20 cellular contexts compared by ENCODE assay signal in the genomic region with DNA sequence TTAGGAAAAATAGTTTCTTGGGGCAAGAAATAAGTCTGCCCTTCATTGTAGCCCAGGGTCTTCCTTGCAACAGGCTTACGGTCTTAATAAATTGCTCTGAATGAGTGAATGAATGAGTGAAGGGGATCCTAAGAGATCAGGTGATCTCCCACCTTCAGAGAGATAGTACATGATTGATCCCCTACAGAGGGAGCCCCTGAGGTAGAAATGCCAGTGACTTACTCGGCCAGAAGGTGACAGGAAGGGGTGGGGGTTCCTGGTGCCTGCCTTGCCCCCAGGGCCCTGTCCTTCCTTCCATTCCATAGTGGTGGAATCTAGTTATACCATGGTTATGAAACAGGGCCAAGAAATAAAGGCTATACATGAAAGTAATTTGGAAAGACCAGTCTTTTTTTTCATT.
A peak's percentile ranks its signal among the peaks of the same experiment; 100 is the strongest.
DNase-seq lines count a peak whose midpoint lies in the region; ATAC-seq and TF ChIP-seq lines count a peak whose summit lies in the region.
"Had no signal": no experiment of that assay in that cellular context is flagged by ENCODE, and none has a peak within 500 bp of the region (broad histone marks: within the 10 kb centered on the region; RNA-seq: fewer than 3 reads in every experiment).

No MANE protein-coding gene starts in this region.

- ATAC-seq in GM23338 (peak; percentile 71), WTC11 (peak; percentile 69), omental fat pad (ENCODE audit: low FRiP score) (no peak), GM21367 (IDR thresholded peaks at IDR 0.05; ENCODE audit: unreplicated experiment) (no peak)
- ATAC-seq: CD8-positive, alpha-beta T cell; Panc1 had no signal

- 72% methylated on average over 2 of the region's 2 CpGs for WGBS in hepatocyte (ENCODE audit: low lambda C conversion rate, missing lambda C conversion rate)

- H3K27me3 ChIP-seq in GM23338 (ENCODE audit: insufficient read depth) (no peaks in the 10 kb centered on the region), hepatocyte (no peaks in the 10 kb centered on the region)

- H3K27me3 Mint-ChIP-seq in GM23338 (ENCODE audit: insufficient read depth, low read depth, poor library complexity) (peaks cover 3% of the 10 kb centered on the region), WTC11 (ENCODE audit: low read depth) (no peaks in the 10 kb centered on the region)

- H3K4me2 ChIP-seq in GM23338 (no peak overlapping the region), hepatocyte (no peak overlapping the region)
- H3K4me2 ChIP-seq: KMS-11, SK-N-SH had no signal

- no peaks in the 10 kb centered on the region for H3K36me3 Mint-ChIP-seq in GM23338 (ENCODE audit: low read depth)
- H3K36me3 Mint-ChIP-seq in WTC11: no peaks in the 10 kb centered on the region
- H3K36me3 Mint-ChIP-seq: CD8-positive, alpha-beta T cell had no signal

- H3F3A ChIP-seq in GM23338 (replicated peaks; ENCODE audit: low read depth): no peaks in the 10 kb centered on the region

- no peak overlapping the region for H3K4me3 Mint-ChIP-seq in GM23338
- H3K4me3 Mint-ChIP-seq in WTC11: no peak overlapping the region
- H3K4me3 Mint-ChIP-seq: CD8-positive, alpha-beta T cell had no signal

- H3K79me2 ChIP-seq in GM23338 (replicated peaks; ENCODE audit: insufficient read depth) (no peaks in the 10 kb centered on the region), hepatocyte (no peaks in the 10 kb centered on the region)

- H2AFZ ChIP-seq in GM23338 (no peak overlapping the region), hepatocyte (no peak overlapping the region)

- H3K27ac ChIP-seq in GM23338 (ENCODE audit: low read depth) (no peak overlapping the region), hepatocyte (peak overlapping the region; percentile 10)
- H3K27ac ChIP-seq: C4-2B, KMS-11 had no signal

- DNase-seq in GM23338 (ENCODE audit: low spot score): peak; percentile 51
- DNase-seq in WTC11 (ENCODE audit: low spot score): no peak
- no peak for DNase-seq in hepatocyte (ENCODE audit: low spot score)
- peak; percentile 19 for DNase-seq in ureter (ENCODE audit: low spot score)
- DNase-seq in omental fat pad (ENCODE audit: low spot score): no peak
- no peak for DNase-seq in SK-N-DZ (ENCODE audit: low spot score)
- DNase-seq: AML-193; Caco-2; CD8-positive, alpha-beta T cell; MM.1S; NCI-H2029 treated with DMSO at 0.1 percent for 48 hours; NCI-H2227 treated with DMSO at 0.1 percent for 48 hours; NCI-H526 treated with DMSO at 0.1 percent for 48 hours; SIG-M5; SK-N-SH; SW 1271 had no signal

- no peaks in the 10 kb centered on the region for H3K9me3 Mint-ChIP-seq in GM23338
- H3K9me3 Mint-ChIP-seq in WTC11: no peaks in the 10 kb centered on the region
- H3K9me3 Mint-ChIP-seq: CD8-positive, alpha-beta T cell had no signal

- H3K36me3 ChIP-seq in GM23338 (ENCODE audit: insufficient read depth): no peaks in the 10 kb centered on the region
- H3K36me3 ChIP-seq in hepatocyte (replicated peaks; ENCODE audit: insufficient read depth, low read depth): no peaks in the 10 kb centered on the region

- H3K4me1 Mint-ChIP-seq in GM23338 (peaks cover 11% of the 10 kb centered on the region; the same call in 2 of the 3 replicates), WTC11 (peaks cover 13% of the 10 kb centered on the region)

- CTCF ChIA-PET in WTC11 (lab: Charles Lee): interaction anchor here (0.6 kb wide), 1 partner anchor 442 kb away, joined by 6 read pairs; no protein-coding TSS in a partner anchor

- H3K9me3 ChIP-seq in hepatocyte (ENCODE audit: low read depth): no peaks in the 10 kb centered on the region
- H3K9me3 ChIP-seq: Caco-2, SK-N-SH had no signal

- H4K20me1 ChIP-seq in GM23338 (replicated peaks; ENCODE audit: insufficient read depth): no peaks in the 10 kb centered on the region
- no peaks in the 10 kb centered on the region for H4K20me1 ChIP-seq in hepatocyte (ENCODE audit: insufficient read depth, poor library complexity, severe bottlenecking)

- no peak overlapping the region for H3K27ac Mint-ChIP-seq in GM23338
- H3K27ac Mint-ChIP-seq in WTC11: no peak overlapping the region
- H3K27ac Mint-ChIP-seq: CD8-positive, alpha-beta T cell had no signal

- H3K4me3 ChIP-seq in GM23338 (no peak overlapping the region), hepatocyte (no peak overlapping the region)

- H3K9me2 ChIP-seq in GM23338 (ENCODE audit: insufficient read depth) (0 out of 2 replicates have a peak, but pooled peaks cover 4% of the 10 kb centered on the region), hepatocyte (replicated peaks; ENCODE audit: insufficient read depth) (no peaks in the 10 kb centered on the region)
- H3K9me2 ChIP-seq: SK-N-SH had no signal

- 0 out of 2 replicates have a peak, but pooled peaks cover 4% of the 10 kb centered on the region for H3K4me1 ChIP-seq in GM23338 (ENCODE audit: insufficient read depth)
- peaks cover 23% of the 10 kb centered on the region for H3K4me1 ChIP-seq in hepatocyte (ENCODE audit: insufficient read depth)

- POLR2A ChIA-PET in WTC11 (lab: Charles Lee): no interaction called here

- TF ChIP-seq CTCF in GM23338 (conservative IDR thresholded peaks at IDR 0.05; ENCODE audit: low read depth in 2 of 2) (peak; percentile 32 to 48), WTC11 (IDR thresholded peaks at IDR 0.05) (no peak), hepatocyte (IDR thresholded peaks at IDR 0.05; ENCODE audit: poor library complexity) (no peak), omental fat pad (IDR thresholded peaks at IDR 0.05) (no peak)

TF ChIP-seq in GM23338, 12 proteins besides CTCF, POLR2A, EP300 and RAD21:
- no peak for TF ChIP-seq CREB1 (CRISPR knock-in tag; IDR thresholded peaks at IDR 0.05; ENCODE audit: low read depth)
- no peak for TF ChIP-seq EZH2 (IDR thresholded peaks at IDR 0.05; ENCODE audit: low read depth, unreplicated experiment)
- TF ChIP-seq NANOG (IDR thresholded peaks at IDR 0.05; ENCODE audit: borderline replicate concordance): no peak
- no peak for TF ChIP-seq ZNF114 (CRISPR knock-in tag; IDR thresholded peaks at IDR 0.05)
- TF ChIP-seq, protein P1, sequence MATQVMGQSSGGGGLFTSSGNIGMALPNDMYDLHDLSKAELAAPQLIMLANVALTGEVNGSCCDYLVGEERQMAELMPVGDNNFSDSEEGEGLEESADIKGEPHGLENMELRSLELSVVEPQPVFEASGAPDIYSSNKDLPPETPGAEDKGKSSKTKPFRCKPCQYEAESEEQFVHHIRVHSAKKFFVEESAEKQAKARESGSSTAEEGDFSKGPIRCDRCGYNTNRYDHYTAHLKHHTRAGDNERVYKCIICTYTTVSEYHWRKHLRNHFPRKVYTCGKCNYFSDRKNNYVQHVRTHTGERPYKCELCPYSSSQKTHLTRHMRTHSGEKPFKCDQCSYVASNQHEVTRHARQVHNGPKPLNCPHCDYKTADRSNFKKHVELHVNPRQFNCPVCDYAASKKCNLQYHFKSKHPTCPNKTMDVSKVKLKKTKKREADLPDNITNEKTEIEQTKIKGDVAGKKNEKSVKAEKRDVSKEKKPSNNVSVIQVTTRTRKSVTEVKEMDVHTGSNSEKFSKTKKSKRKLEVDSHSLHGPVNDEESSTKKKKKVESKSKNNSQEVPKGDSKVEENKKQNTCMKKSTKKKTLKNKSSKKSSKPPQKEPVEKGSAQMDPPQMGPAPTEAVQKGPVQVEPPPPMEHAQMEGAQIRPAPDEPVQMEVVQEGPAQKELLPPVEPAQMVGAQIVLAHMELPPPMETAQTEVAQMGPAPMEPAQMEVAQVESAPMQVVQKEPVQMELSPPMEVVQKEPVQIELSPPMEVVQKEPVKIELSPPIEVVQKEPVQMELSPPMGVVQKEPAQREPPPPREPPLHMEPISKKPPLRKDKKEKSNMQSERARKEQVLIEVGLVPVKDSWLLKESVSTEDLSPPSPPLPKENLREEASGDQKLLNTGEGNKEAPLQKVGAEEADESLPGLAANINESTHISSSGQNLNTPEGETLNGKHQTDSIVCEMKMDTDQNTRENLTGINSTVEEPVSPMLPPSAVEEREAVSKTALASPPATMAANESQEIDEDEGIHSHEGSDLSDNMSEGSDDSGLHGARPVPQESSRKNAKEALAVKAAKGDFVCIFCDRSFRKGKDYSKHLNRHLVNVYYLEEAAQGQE (IDR thresholded peaks at IDR 0.05; ENCODE audit: unreplicated experiment): no peak
- no peak for TF ChIP-seq STAT1 (IDR thresholded peaks at IDR 0.05; ENCODE audit: unreplicated experiment)
- TF ChIP-seq ZNF331 (CRISPR knock-in tag; IDR thresholded peaks at IDR 0.05; ENCODE audit: low read depth): no peak

TF ChIP-seq in WTC11, 78 proteins besides CTCF, POLR2A, EP300 and RAD21 (continues in another document):
- TF ChIP-seq JAZF1 (CRISPR knock-in tag; IDR thresholded peaks at IDR 0.05) (no peak), ZNF416 (CRISPR knock-in tag; IDR thresholded peaks at IDR 0.05) (no peak)
- TF ChIP-seq, protein P2, sequence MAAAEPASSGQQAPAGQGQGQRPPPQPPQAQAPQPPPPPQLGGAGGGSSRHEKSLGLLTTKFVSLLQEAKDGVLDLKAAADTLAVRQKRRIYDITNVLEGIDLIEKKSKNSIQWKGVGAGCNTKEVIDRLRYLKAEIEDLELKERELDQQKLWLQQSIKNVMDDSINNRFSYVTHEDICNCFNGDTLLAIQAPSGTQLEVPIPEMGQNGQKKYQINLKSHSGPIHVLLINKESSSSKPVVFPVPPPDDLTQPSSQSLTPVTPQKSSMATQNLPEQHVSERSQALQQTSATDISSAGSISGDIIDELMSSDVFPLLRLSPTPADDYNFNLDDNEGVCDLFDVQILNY (CRISPR knock-in tag; IDR thresholded peaks at IDR 0.05): no peak

Comparison
In these comparisons a context has a peak if more than half of its experiments do, and no peak if none do; other contexts are left out.
1. ATAC-seq: peak in GM23338 (single experiment) and WTC11 (single experiment); none in omental fat pad (single experiment) and GM21367 (single experiment).
2. DNase-seq: peak in GM23338 (single experiment) and ureter (single experiment); none in WTC11 (single experiment), hepatocyte (single experiment), omental fat pad (single experiment) and SK-N-DZ (single experiment).
3. CTCF ChIP-seq: peak in GM23338 (2 of 2); none in WTC11 (single experiment), hepatocyte (single experiment) and omental fat pad (0 of 3).